18 cellular contexts compared by ENCODE assay signal in the genomic region with DNA sequence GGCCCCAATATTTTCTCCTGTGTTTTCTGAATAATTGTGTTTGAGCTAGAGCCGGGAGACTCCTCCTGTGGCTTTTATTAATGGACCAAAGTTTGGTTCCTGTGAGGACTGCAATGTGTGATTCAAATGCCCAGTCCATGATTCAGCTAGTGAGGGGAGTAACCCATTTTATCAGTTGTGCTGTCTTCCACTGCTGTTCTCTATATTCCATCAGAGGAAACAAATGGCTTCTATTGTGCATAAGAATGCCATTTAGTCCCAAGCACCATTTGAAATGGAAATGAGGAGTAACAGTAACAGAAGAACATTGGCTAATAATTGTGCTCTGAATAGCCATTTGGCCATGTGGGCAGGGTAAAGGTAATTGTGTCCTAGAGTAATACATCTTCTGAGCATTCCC.
DNase-seq lines count a peak whose midpoint lies in the region; ATAC-seq and TF ChIP-seq lines count a peak whose summit lies in the region.
"Had no signal": no experiment of that assay in that cellular context is flagged by ENCODE, and none has a peak within 500 bp of the region (broad histone marks: within the 10 kb centered on the region; RNA-seq: fewer than 3 reads in every experiment).

No MANE protein-coding gene starts in this region.

- ATAC-seq in GM18505 (IDR thresholded peaks at IDR 0.05; ENCODE audit: unreplicated experiment) = no peak
- ATAC-seq: GM23338, HCT116 had no signal

- DNase-seq in NCI-H226 = peak; percentile 71
- DNase-seq in fibroblast of pulmonary artery (ENCODE audit: low read depth) = peak; percentile 57
- DNase-seq in midbrain (lab: John Stamatoyannopoulos, UW) = peak; percentile 53
- DNase-seq in dedifferentiated amniotic fluid mesenchymal stem cell (ENCODE audit: extremely low spot score) = no peak
- no peak for DNase-seq in NCI-H510A treated with DMSO at 0.1 percent for 48 hours (lab: John Stamatoyannopoulos, UW)
- DNase-seq: DMS79, MM.1S, NCI-H1092, NCI-H1436 treated with DMSO at 0.1 percent for 48 hours, NCI-H2029, NCI-H2171, NCI-H774, SHP77 had no signal

- TF ChIP-seq CTCF in fibroblast of pulmonary artery (IDR thresholded peaks at IDR 0.05; ENCODE audit: low read length, missing control alignments) = no peak

- H3K4me3 ChIP-seq in fibroblast of pulmonary artery (replicated peaks; ENCODE audit: low read depth, low read length) = no peak overlapping the region
- H3K4me3 ChIP-seq: GM23338, SK-N-MC had no signal

- TF ChIP-seq POLR2A in GM18505 (IDR thresholded peaks at IDR 0.05; ENCODE audit: borderline replicate concordance, extremely low read depth, insufficient read depth, insufficient read length) = no peak

- peak overlapping the region; percentile 54 for H3K27ac ChIP-seq in temporal lobe (ENCODE audit: low read depth, low read length)
- H3K27ac ChIP-seq: SK-N-MC had no signal

Comparison
In these comparisons a context has a peak if more than half of its experiments do, and no peak if none do; other contexts are left out.
1. DNase-seq: peak in NCI-H226 (single experiment), fibroblast of pulmonary artery (single experiment) and midbrain (single experiment); none in dedifferentiated amniotic fluid mesenchymal stem cell (single experiment) and NCI-H510A treated with DMSO at 0.1 percent for 48 hours (single experiment).